In the genomic region with DNA sequence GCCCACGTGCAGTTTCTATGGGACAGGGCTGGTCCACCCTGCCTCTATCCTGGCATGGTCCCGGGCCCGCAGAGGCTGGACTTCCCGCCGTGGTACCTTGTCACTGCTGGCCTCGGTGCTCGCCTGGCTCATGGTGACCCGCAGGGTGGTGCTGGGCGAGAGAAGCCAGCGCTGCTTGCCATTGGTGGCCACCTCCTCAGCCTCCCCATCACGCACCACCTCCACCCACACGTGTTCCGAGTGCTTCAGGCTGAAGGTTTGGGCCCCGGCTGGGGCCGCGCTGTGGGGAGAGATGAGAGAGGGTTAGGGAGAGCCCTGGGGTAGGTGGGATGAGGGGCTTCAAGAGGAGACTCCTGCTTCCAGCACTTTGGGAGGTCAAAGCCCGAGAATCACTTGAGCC, we compare ENCODE assay signal across 22 cellular contexts. TPM values are rescaled to one million over a fixed set of nuclear protein-coding genes. Genes with fewer than 3 reads are reported as not detected.
DNase-seq lines count a peak whose midpoint lies in the region; ATAC-seq and TF ChIP-seq lines count a peak whose summit lies in the region.
"Had no signal": no experiment of that assay in that cellular context is flagged by ENCODE, and none has a peak within 500 bp of the region (broad histone marks: within the 10 kb centered on the region; RNA-seq: fewer than 3 reads in every experiment).

No MANE protein-coding gene starts in this region.

- H3K4me3 ChIP-seq in neuronal stem cell (ENCODE audit: low read length in 2 of 2), result peak overlapping the region in 1 of 2 donors; percentile 62
- peak overlapping the region; percentile 13 for H3K4me3 ChIP-seq in trophoblast cell (ENCODE audit: low read depth, low read length)
- H3K4me3 ChIP-seq in gastrocnemius medialis, result no peak overlapping the region
- H3K4me3 ChIP-seq: BLaER1 had no signal

- no peak overlapping the region for H2BK5ac ChIP-seq in neuronal stem cell (ENCODE audit: low read length)
- H2BK5ac ChIP-seq in trophoblast cell (ENCODE audit: low read depth, low read length, poor library complexity), result no peak overlapping the region

- no peak overlapping the region for H3K4me3 Mint-ChIP-seq in chondrocyte (ENCODE audit: unreplicated experiment)
- H3K4me3 Mint-ChIP-seq: CD14-positive monocyte; CD4-positive, alpha-beta memory T cell; CD4-positive, CD25-positive, alpha-beta regulatory T cell; CD8-positive, alpha-beta memory T cell had no signal

- in situ Hi-C loops in gastrocnemius medialis (cut with MboI; ENCODE audit: low sequenced_read_pairs in 4 of 4), result no loop called here

- no peak for ATAC-seq in gastrocnemius medialis

- H4K12ac ChIP-seq in trophoblast cell (ENCODE audit: low read depth, low read length), result no peak overlapping the region

- H3K4me1 ChIP-seq in neuronal stem cell (ENCODE audit: control insufficient read depth in 2 of 2, insufficient read depth in 1 of 2, low read depth in 1 of 2, low read length in 2 of 2) (no peaks in the 10 kb centered on the region), trophoblast cell (ENCODE audit: control insufficient read depth in 1 of 2, insufficient read depth in 2 of 2, low read length in 2 of 2) (no peaks in the 10 kb centered on the region), gastrocnemius medialis (peaks cover 39 to 42% of the 10 kb centered on the region in 2 donors)
- H3K4me1 ChIP-seq: BE2C had no signal

- H2BK120ac ChIP-seq in neuronal stem cell (ENCODE audit: low read depth, low read length), result no peak overlapping the region
- H2BK120ac ChIP-seq in trophoblast cell (ENCODE audit: insufficient read depth, low read length, poor library complexity), result no peak overlapping the region

- H2BK12ac ChIP-seq in neuronal stem cell (ENCODE audit: low read length) (peak overlapping the region; percentile 19), trophoblast cell (ENCODE audit: low read length) (no peak overlapping the region)

- H3K27ac ChIP-seq in neuronal stem cell (replicated peaks; ENCODE audit: low read length) (no peak overlapping the region), trophoblast cell (ENCODE audit: low read depth, low read length) (no peak overlapping the region), gastrocnemius medialis (peak overlapping the region in 3 of 4 donors; percentile 40 to 98 (median 97)), RWPE1 (no peak overlapping the region)
- H3K27ac ChIP-seq: BLaER1 had no signal

- H3K9me3 Mint-ChIP-seq in chondrocyte (ENCODE audit: low read depth), result no peaks in the 10 kb centered on the region
- H3K9me3 Mint-ChIP-seq: CD14-positive monocyte; CD4-positive, alpha-beta memory T cell; CD4-positive, CD25-positive, alpha-beta regulatory T cell; CD8-positive, alpha-beta memory T cell had no signal

- H3K27me3 Mint-ChIP-seq in chondrocyte (ENCODE audit: low read depth), result no peaks in the 10 kb centered on the region

- H2BK15ac ChIP-seq in neuronal stem cell (ENCODE audit: low read length), result peak overlapping the region; percentile 6

- no peak overlapping the region for H4K91ac ChIP-seq in neuronal stem cell (ENCODE audit: low read depth, low read length, poor library complexity)
- H4K91ac ChIP-seq in trophoblast cell (ENCODE audit: low read depth, low read length), result no peak overlapping the region

- H3K36me3 ChIP-seq in neuronal stem cell (replicated peaks in 1 of 2; ENCODE audit: control insufficient read depth in 2 of 2, insufficient read depth in 2 of 2, low read length in 2 of 2) (no peaks in the 10 kb centered on the region), trophoblast cell (ENCODE audit: control insufficient read depth in 1 of 2, insufficient read depth in 2 of 2, low read length in 2 of 2) (no peaks in the 10 kb centered on the region), gastrocnemius medialis (no peaks in the 10 kb centered on the region)
- H3K36me3 ChIP-seq: BE2C, BLaER1 had no signal

- H4K8ac ChIP-seq in neuronal stem cell (ENCODE audit: low read depth, low read length) (no peak overlapping the region), trophoblast cell (ENCODE audit: low read depth, low read length) (no peak overlapping the region)

- TF ChIP-seq POLR2A in gastrocnemius medialis (IDR thresholded peaks at IDR 0.05), result no peak

- no peak for DNase-seq in neuronal stem cell (ENCODE audit: low spot score)
- no peak for DNase-seq in trophoblast cell
- DNase-seq in gastrocnemius medialis, result no peak
- DNase-seq in NCI-H2171 treated with DMSO at 0.1 percent for 48 hours (lab: John Stamatoyannopoulos, UW), result no peak
- no peak for DNase-seq in chondrocyte (ENCODE audit: low spot score)
- DNase-seq in RWPE1 (ENCODE audit: low spot score), result no peak
- DNase-seq in activated CD4-positive, alpha-beta T cell treated with anti-CD3 and anti-CD28 coated beads, Interleukin-2, amount 50 U/mL, for 48 hours, result no peak
- DNase-seq: 8988T; ACHN; BE2C; C1 segment of cervical spinal cord; CD4-positive, alpha-beta memory T cell; CD4-positive, CD25-positive, alpha-beta regulatory T cell; CD8-positive, alpha-beta memory T cell; COR-L47; DMS 273 treated with DMSO at 0.1 percent for 48 hours; DMS153; DMS79 treated with DMSO at 0.1 percent for 48 hours; GF-D8 had no signal

- H2AFZ ChIP-seq in neuronal stem cell (ENCODE audit: low read length) (no peak overlapping the region), trophoblast cell (ENCODE audit: insufficient read depth, low read length, poor library complexity) (no peak overlapping the region)

- WGBS in neuronal stem cell (ENCODE audit: extremely low coverage in 2 of 2, insufficient read length in 2 of 2, insufficient replicate concordance in 1 of 2), 2 donors, result no CpG with 5 or more reads among the region's 17 CpGs
- WGBS in trophoblast cell (ENCODE audit: extremely low coverage, insufficient coverage, insufficient read length), result no CpG with 5 or more reads among the region's 17 CpGs

- no peaks in the 10 kb centered on the region for H3K79me1 ChIP-seq in neuronal stem cell (ENCODE audit: low read depth, low read length)
- H3K79me1 ChIP-seq in trophoblast cell (ENCODE audit: low read length), result no peaks in the 10 kb centered on the region

- no peaks in the 10 kb centered on the region for H3K79me2 ChIP-seq in trophoblast cell (ENCODE audit: control insufficient read depth, insufficient read depth, low read length, poor library complexity)

- H3K9ac ChIP-seq in neuronal stem cell (ENCODE audit: low read depth, low read length, poor library complexity) (no peak overlapping the region), trophoblast cell (ENCODE audit: low read length) (no peak overlapping the region)
- H3K9ac ChIP-seq: BLaER1 had no signal

- H3K4ac ChIP-seq in neuronal stem cell (ENCODE audit: low read length), result no peak overlapping the region
- no peak overlapping the region for H3K4ac ChIP-seq in trophoblast cell (ENCODE audit: low read depth, low read length)

- H3K23ac ChIP-seq in neuronal stem cell (ENCODE audit: low read depth, low read length, poor library complexity) (no peak overlapping the region), trophoblast cell (ENCODE audit: low read length) (no peak overlapping the region)

- H3K27ac Mint-ChIP-seq in chondrocyte (ENCODE audit: unreplicated experiment), result no peak overlapping the region
- H3K27ac Mint-ChIP-seq: CD4-positive, alpha-beta memory T cell; CD4-positive, CD25-positive, alpha-beta regulatory T cell; CD8-positive, alpha-beta memory T cell had no signal

- H3K18ac ChIP-seq in neuronal stem cell (ENCODE audit: low read length) (peak overlapping the region; percentile 87), trophoblast cell (ENCODE audit: low read length) (no peak overlapping the region)

- H3K14ac ChIP-seq in neuronal stem cell (ENCODE audit: low read length) (peak overlapping the region; percentile 94), trophoblast cell (ENCODE audit: low read length) (no peak overlapping the region)

- POLR2A ChIA-PET in RWPE1 (lab: Yijun Ruan, JAX; ENCODE audit: low non-redundant PET), result no interaction called here

- no peaks in the 10 kb centered on the region for H3K36me3 Mint-ChIP-seq in chondrocyte (ENCODE audit: low read depth)
- H3K36me3 Mint-ChIP-seq: CD4-positive, alpha-beta memory T cell; CD4-positive, CD25-positive, alpha-beta regulatory T cell; CD8-positive, alpha-beta memory T cell had no signal

- peaks cover 0 to 20% (median 0%) of the 10 kb centered on the region in 3 experiments for H3K27me3 ChIP-seq in neuronal stem cell (ENCODE audit: control insufficient read depth in 3 of 3, insufficient read depth in 3 of 3, low read depth in 1 of 3, low read length in 3 of 3)
- no peaks in the 10 kb centered on the region for H3K27me3 ChIP-seq in trophoblast cell (ENCODE audit: insufficient read depth, low read length)
- H3K27me3 ChIP-seq in gastrocnemius medialis, result no peaks in the 10 kb centered on the region
- H3K27me3 ChIP-seq: BE2C, BLaER1 had no signal

- intact Hi-C loops in gastrocnemius medialis (cut with DNase I; ENCODE audit: low total_unique reads), result no loop called here

- CTCF ChIA-PET in RWPE1 (lab: Yijun Ruan, JAX), result no interaction called here

- no peak overlapping the region for H2AK5ac ChIP-seq in neuronal stem cell (ENCODE audit: low read depth, low read length)
- H2AK5ac ChIP-seq in trophoblast cell (ENCODE audit: low read length), result no peak overlapping the region

- peaks cover 6% of the 10 kb centered on the region for H3K4me1 Mint-ChIP-seq in chondrocyte (ENCODE audit: low read depth)
- H3K4me1 Mint-ChIP-seq: CD4-positive, alpha-beta memory T cell; CD4-positive, CD25-positive, alpha-beta regulatory T cell; CD8-positive, alpha-beta memory T cell had no signal

- no peaks in the 10 kb centered on the region for H3K9me3 ChIP-seq in neuronal stem cell (replicated peaks in 1 of 2; ENCODE audit: control insufficient read depth in 2 of 2, insufficient read depth in 1 of 2, low read depth in 1 of 2, low read length in 2 of 2)
- H3K9me3 ChIP-seq in trophoblast cell (ENCODE audit: insufficient read depth, low read depth, low read length), result no peaks in the 10 kb centered on the region
- no peaks in the 10 kb centered on the region for H3K9me3 ChIP-seq in gastrocnemius medialis
- H3K9me3 ChIP-seq: BE2C, BLaER1 had no signal

- no peak for TF ChIP-seq CTCF in gastrocnemius medialis (IDR thresholded peaks at IDR 0.05 in 4 of 5, conservative IDR thresholded peaks at IDR 0.05 in 1 of 5)
- TF ChIP-seq CTCF in chondrocyte (IDR thresholded peaks at IDR 0.05), result no peak
- TF ChIP-seq CTCF in RWPE1 (conservative IDR thresholded peaks at IDR 0.05; ENCODE audit: low read depth), result no peak

- H3K4me2 ChIP-seq in neuronal stem cell (ENCODE audit: insufficient read depth, low read length, poor library complexity, severe bottlenecking) (no peak overlapping the region), trophoblast cell (ENCODE audit: low read length) (no peak overlapping the region)
- H3K4me2 ChIP-seq: BLaER1 had no signal

RNA-seq across cellular contexts. Expression of a gene that starts 14.5 kb away (rescaled TPM):
- 0.43 TPM for polyA plus RNA-seq in neuronal stem cell (2013, experiment 1 of 2)
- polyA plus RNA-seq in neuronal stem cell (2013, experiment 2 of 2), result 0.64 TPM
- polyA plus RNA-seq in trophoblast cell (2013), result 0.62 and 0.63 TPM in 2 replicates
- total RNA-seq in gastrocnemius medialis (100 to 1,000 TPM; 156 to 176 (median 171) TPM), chondrocyte (20.9 to 74.9 TPM (median 72.6 TPM) in 3 replicates)
- total RNA-seq: CD4-positive, CD25-positive, alpha-beta regulatory T cell; CD8-positive, alpha-beta memory T cell had no signal
- polyA plus RNA-seq: AG04450; CD4-positive, alpha-beta memory T cell; CD8-positive, alpha-beta memory T cell had no signal

RNA-seq across cellular contexts. Expression of a gene that starts 51.0 kb away (rescaled TPM):
- 64.9 TPM for polyA plus RNA-seq in neuronal stem cell (2013, experiment 1 of 2)
- 62.5 TPM for polyA plus RNA-seq in neuronal stem cell (2013, experiment 2 of 2)
- polyA plus RNA-seq in trophoblast cell (2013), result 101 and 104 TPM in 2 replicates
- total RNA-seq in gastrocnemius medialis (100 to 1,000 TPM; 238 to 405 (median 328) TPM), chondrocyte (54.7 to 70.1 TPM (median 57.7 TPM) in 3 replicates)

Comparison
In these comparisons a context has a peak if more than half of its experiments do, and no peak if none do; other contexts are left out.
1. H3K27ac ChIP-seq: peak in gastrocnemius medialis (3 of 4); none in neuronal stem cell (single experiment), trophoblast cell (single experiment) and RWPE1 (single experiment).